Comparison of ENCODE assay signal across 23 cellular contexts in the genomic region with DNA sequence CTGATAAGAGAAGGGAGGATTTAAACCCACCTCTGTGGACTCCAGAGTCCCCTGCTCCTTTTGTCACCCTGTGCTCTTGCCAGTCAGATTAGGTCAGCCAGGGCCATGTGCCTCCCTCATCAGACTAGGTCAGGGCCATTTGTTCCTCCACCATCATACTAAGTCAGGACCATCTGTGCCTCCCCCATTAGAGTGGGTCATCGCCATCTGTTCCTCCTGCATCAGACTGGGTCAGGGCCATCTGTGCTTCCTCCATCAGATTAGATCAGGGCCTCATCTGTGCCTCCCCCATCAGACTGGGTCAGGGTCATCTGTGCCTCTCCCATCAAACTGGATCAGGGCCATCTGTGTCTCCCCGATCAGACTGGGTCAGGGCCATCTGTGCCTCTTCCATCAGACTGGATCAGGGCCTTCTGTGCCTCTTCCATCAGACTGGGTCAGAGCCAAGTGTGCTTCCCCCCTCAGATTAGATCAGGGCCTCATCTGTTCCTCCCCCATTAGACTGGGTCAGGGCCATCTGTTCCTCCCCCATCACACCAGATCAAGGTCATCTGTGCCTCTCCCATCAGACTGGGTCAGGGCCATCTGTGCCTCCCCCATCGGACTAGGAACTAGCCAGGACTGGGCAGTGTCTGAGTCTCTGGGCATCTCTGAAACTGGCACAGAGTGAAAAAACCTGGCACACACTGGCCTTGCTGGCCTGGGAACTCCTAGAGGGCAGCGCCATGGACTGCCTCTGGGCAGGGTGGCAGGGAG. TPM values are rescaled to one million over a fixed set of nuclear protein-coding genes. Genes with fewer than 3 reads are reported as not detected.
DNase-seq lines count a peak whose midpoint lies in the region; ATAC-seq and TF ChIP-seq lines count a peak whose summit lies in the region.
"Had no signal": no experiment of that assay in that cellular context is flagged by ENCODE, and none has a peak within 500 bp of the region (broad histone marks: within the 10 kb centered on the region; RNA-seq: fewer than 3 reads in every experiment).

No MANE protein-coding gene starts in this region.

- H3K27me3 Mint-ChIP-seq in activated CD4-positive, alpha-beta memory T cell treated with anti-CD3 and anti-CD28 coated beads, Interleukin-2, amount 10 ng/mL, durations not matched to agents 7 days and 5 days: no peaks in the 10 kb centered on the region

- H3K79me2 ChIP-seq in osteoblast (ENCODE audit: insufficient read depth, low read length): no peaks in the 10 kb centered on the region

- H3K4me1 ChIP-seq in right cardiac atrium (ENCODE audit: control insufficient read depth, insufficient read depth, low read length) (no peaks in the 10 kb centered on the region), osteoblast (ENCODE audit: insufficient read depth, low read length) (peaks cover 11% of the 10 kb centered on the region), vagina (peaks cover 14% of the 10 kb centered on the region)

- H3K9me3 Mint-ChIP-seq in activated CD4-positive, alpha-beta memory T cell treated with anti-CD3 and anti-CD28 coated beads, Interleukin-2, amount 10 ng/mL, durations not matched to agents 7 days and 5 days: no peaks in the 10 kb centered on the region

- H2AFZ ChIP-seq in osteoblast (ENCODE audit: low read length): no peak overlapping the region

- intact Hi-C loops in right cardiac atrium (cut with DNase I): no loop called here
- intact Hi-C loops in Right ventricle myocardium inferior (cut with DNase I): no loop called here
- intact Hi-C loops in vagina (cut with DNase I): no loop called here

- DNase-seq in right cardiac atrium (peak in 2 of 3 donors; percentile 13 to 14), Right ventricle myocardium inferior (ENCODE audit: missing footprints) (no peak), cerebellum (ENCODE audit: low spot score) (peak; percentile 67), osteoblast (ENCODE audit: insufficient read length, low spot score, missing footprints) (peak; percentile 64), vagina (ENCODE audit: extremely low spot score in 2 of 2) (no peak), Kasumi-1 (lab: John Stamatoyannopoulos, UW) (no peak), NCI-H1048 (lab: John Stamatoyannopoulos, UW) (no peak)
- no peak for DNase-seq in activated CD4-positive, alpha-beta memory T cell treated with anti-CD3 and anti-CD28 coated beads, Interleukin-2, amount 10 ng/mL, durations not matched to agents 7 days and 5 days
- DNase-seq: 8988T, Calu3, KG1, MM.1S, NCI-H1092, NCI-H1417 treated with DMSO at 0.1 percent for 48 hours, NCI-H1694 treated with DMSO at 0.1 percent for 48 hours, NCI-H2081, NCI-H526 treated with DMSO at 0.1 percent for 48 hours, SHP77 treated with DMSO at 0.1 percent for 48 hours had no signal

- WGBS in right cardiac atrium: 82% methylated on average over 4 of the region's 4 CpGs

- H3K4me3 Mint-ChIP-seq in activated CD4-positive, alpha-beta memory T cell treated with anti-CD3 and anti-CD28 coated beads, Interleukin-2, amount 10 ng/mL, durations not matched to agents 7 days and 5 days: no peak overlapping the region

- H3K4me3 ChIP-seq in right cardiac atrium (ENCODE audit: low read length) (no peak overlapping the region), osteoblast (ENCODE audit: insufficient read depth, low read length) (no peak overlapping the region), vagina (no peak overlapping the region)
- H3K4me3 ChIP-seq: SK-N-MC had no signal

- POLR2A ChIA-PET in activated CD4-positive, alpha-beta memory T cell treated with anti-CD3 and anti-CD28 coated beads, Interleukin-2, amount 10 ng/mL, durations not matched to agents 7 days and 5 days (lab: Charles Lee): no interaction called here

- no peaks in the 10 kb centered on the region for H3K27me3 ChIP-seq in right cardiac atrium (ENCODE audit: control insufficient read depth, insufficient read depth)
- no peaks in the 10 kb centered on the region for H3K27me3 ChIP-seq in osteoblast (ENCODE audit: insufficient read depth, low read length)
- H3K27me3 ChIP-seq in vagina: no peaks in the 10 kb centered on the region

- ATAC-seq in right cardiac atrium (no peak), Right ventricle myocardium inferior (no peak)
- ATAC-seq: HCT116 had no signal

- no peak for TF ChIP-seq POLR2A in vagina (IDR thresholded peaks at IDR 0.05)

- no peak overlapping the region for H3K27ac Mint-ChIP-seq in activated CD4-positive, alpha-beta memory T cell treated with anti-CD3 and anti-CD28 coated beads, Interleukin-2, amount 10 ng/mL, durations not matched to agents 7 days and 5 days

- H3K9me3 ChIP-seq in right cardiac atrium (ENCODE audit: control insufficient read depth, low read length) (no peaks in the 10 kb centered on the region), osteoblast (ENCODE audit: low read depth, low read length) (no peaks in the 10 kb centered on the region), vagina (no peaks in the 10 kb centered on the region)

- CTCF ChIA-PET in activated CD4-positive, alpha-beta memory T cell treated with anti-CD3 and anti-CD28 coated beads, Interleukin-2, amount 10 ng/mL, durations not matched to agents 7 days and 5 days (lab: Charles Lee): interaction anchor here (0.6 kb wide), 1 partner anchor 818 kb away, joined by 3 read pairs; no protein-coding TSS in a partner anchor

- H3K4me1 Mint-ChIP-seq in activated CD4-positive, alpha-beta memory T cell treated with anti-CD3 and anti-CD28 coated beads, Interleukin-2, amount 10 ng/mL, durations not matched to agents 7 days and 5 days: no peaks in the 10 kb centered on the region

- TF ChIP-seq CTCF in osteoblast (IDR thresholded peaks at IDR 0.05; ENCODE audit: extremely low read depth, low read depth, low read length): no peak
- TF ChIP-seq CTCF in vagina (IDR thresholded peaks at IDR 0.05): no peak

- H3K4me2 ChIP-seq in osteoblast (ENCODE audit: insufficient read depth, low read length): no peak overlapping the region

- H3K36me3 Mint-ChIP-seq in activated CD4-positive, alpha-beta memory T cell treated with anti-CD3 and anti-CD28 coated beads, Interleukin-2, amount 10 ng/mL, durations not matched to agents 7 days and 5 days (ENCODE audit: low read depth): no peaks in the 10 kb centered on the region

- H3K36me3 ChIP-seq in osteoblast (ENCODE audit: insufficient read depth, low read length) (no peaks in the 10 kb centered on the region), vagina (no peaks in the 10 kb centered on the region)

- no peaks in the 10 kb centered on the region for H4K20me1 ChIP-seq in osteoblast (ENCODE audit: insufficient read depth, low read length)

- no peak overlapping the region for H3K27ac ChIP-seq in right cardiac atrium (ENCODE audit: low read length)
- H3K27ac ChIP-seq in osteoblast (ENCODE audit: low read depth, low read length): no peak overlapping the region
- H3K27ac ChIP-seq in vagina: peak overlapping the region; percentile 54
- H3K27ac ChIP-seq: SK-N-MC had no signal

RNA-seq across cellular contexts. Expression of gene MYL10, which starts 11.5 kb away (rescaled TPM):
- total RNA-seq in right cardiac atrium: not detected
- not detected for polyA plus RNA-seq in right cardiac atrium
- total RNA-seq in Right ventricle myocardium inferior: not detected
- not detected for total RNA-seq in cerebellum
- not detected in 2 replicates for total RNA-seq in osteoblast
- not detected for total RNA-seq in vagina
- not detected for total RNA-seq in activated CD4-positive, alpha-beta memory T cell treated with anti-CD3 and anti-CD28 coated beads, Interleukin-2, amount 10 ng/mL, durations not matched to agents 7 days and 5 days
- total RNA-seq: Calu3, H4, NCI-H460, OCI-LY7 had no signal

Comparison
In these comparisons a context has a peak if more than half of its experiments do, and no peak if none do; other contexts are left out.
1. DNase-seq: peak in right cardiac atrium (2 of 3), cerebellum (single experiment) and osteoblast (single experiment); none in Right ventricle myocardium inferior (single experiment), vagina (0 of 2), Kasumi-1 (0 of 2), activated CD4-positive, alpha-beta memory T cell treated with anti-CD3 and anti-CD28 coated beads, Interleukin-2, amount 10 ng/mL, durations not matched to agents 7 days and 5 days (single experiment) and NCI-H1048 (single experiment).